25 cellular contexts compared by ENCODE assay signal in genomic region chr4:36343501-36343900, GRCh38.
"Had no signal": no experiment of that assay in that cellular context is flagged by ENCODE, and none has a peak within 500 bp of the region (broad histone marks: within the 10 kb centered on the region; RNA-seq: fewer than 3 reads in every experiment).

No MANE protein-coding gene starts in this region.

- H3K36me3 ChIP-seq: colonic mucosa, esophagus squamous epithelium, gastrocnemius medialis, heart right ventricle, left lung, lower lobe of right lung had no signal

- H3K27ac Mint-ChIP-seq: dendritic cell treated with granulocyte-macrophage colony-stimulating factor and Interleukin-4, amounts not matched to agents 40 ng/mL and 50 ng/mL, for 4 days; effector memory CD8-positive, alpha-beta T cell; endodermal cell; mesothelial cell of epicardium; naive B cell had no signal

- H3K4me1 ChIP-seq: colonic mucosa, esophagus squamous epithelium, gastrocnemius medialis, lower lobe of right lung had no signal

- H3K27me3 ChIP-seq: colonic mucosa, esophagus squamous epithelium, gastrocnemius medialis, heart right ventricle, left lung had no signal

- ATAC-seq: effector memory CD8-positive, alpha-beta T cell; esophagus mucosa; gastrocnemius medialis; heart right ventricle; left cardiac atrium; left lung; left ventricle myocardium superior; lower lobe of right lung; mucosa of descending colon had no signal

- H3K9me3 ChIP-seq: colonic mucosa, esophagus squamous epithelium, gastrocnemius medialis, heart right ventricle, left lung, lower lobe of right lung, mucosa of descending colon had no signal

- H3K36me3 Mint-ChIP-seq: mesothelial cell of epicardium, naive B cell had no signal

- H3K27ac ChIP-seq: colonic mucosa, epithelial cell of prostate, esophagus squamous epithelium, gastrocnemius medialis, heart right ventricle, left lung, lower lobe of right lung had no signal

- H3K9me3 Mint-ChIP-seq: dendritic cell treated with granulocyte-macrophage colony-stimulating factor and Interleukin-4, amounts not matched to agents 40 ng/mL and 50 ng/mL, for 4 days; effector memory CD8-positive, alpha-beta T cell; endodermal cell; mesothelial cell of epicardium; naive B cell had no signal

- H3K4me3 Mint-ChIP-seq: dendritic cell treated with granulocyte-macrophage colony-stimulating factor and Interleukin-4, amounts not matched to agents 40 ng/mL and 50 ng/mL, for 4 days; effector memory CD8-positive, alpha-beta T cell; endodermal cell; mesothelial cell of epicardium; naive B cell had no signal

- H3K4me3 ChIP-seq: colonic mucosa, esophagus squamous epithelium, gastrocnemius medialis, heart right ventricle, left lung, lower lobe of right lung, mucosa of descending colon had no signal

- H3K27me3 Mint-ChIP-seq: dendritic cell treated with granulocyte-macrophage colony-stimulating factor and Interleukin-4, amounts not matched to agents 40 ng/mL and 50 ng/mL, for 4 days; effector memory CD8-positive, alpha-beta T cell; naive B cell had no signal

- H3K4me1 Mint-ChIP-seq: endodermal cell, mesothelial cell of epicardium had no signal

- DNase-seq: colonic mucosa; cortex of kidney; effector CD8-positive, alpha-beta T cell; effector memory CD8-positive, alpha-beta T cell; endodermal cell; erythroblast; esophagus squamous epithelium; foreskin fibroblast; foreskin melanocyte; gastrocnemius medialis; glutamatergic neuron; head of caudate nucleus; heart right ventricle; hippocampal formation; left cardiac atrium; left lung; left ventricle myocardium superior; lower lobe of right lung; mesenchymal stem cell; mucosa of descending colon; naive B cell had no signal
